In the genomic region with DNA sequence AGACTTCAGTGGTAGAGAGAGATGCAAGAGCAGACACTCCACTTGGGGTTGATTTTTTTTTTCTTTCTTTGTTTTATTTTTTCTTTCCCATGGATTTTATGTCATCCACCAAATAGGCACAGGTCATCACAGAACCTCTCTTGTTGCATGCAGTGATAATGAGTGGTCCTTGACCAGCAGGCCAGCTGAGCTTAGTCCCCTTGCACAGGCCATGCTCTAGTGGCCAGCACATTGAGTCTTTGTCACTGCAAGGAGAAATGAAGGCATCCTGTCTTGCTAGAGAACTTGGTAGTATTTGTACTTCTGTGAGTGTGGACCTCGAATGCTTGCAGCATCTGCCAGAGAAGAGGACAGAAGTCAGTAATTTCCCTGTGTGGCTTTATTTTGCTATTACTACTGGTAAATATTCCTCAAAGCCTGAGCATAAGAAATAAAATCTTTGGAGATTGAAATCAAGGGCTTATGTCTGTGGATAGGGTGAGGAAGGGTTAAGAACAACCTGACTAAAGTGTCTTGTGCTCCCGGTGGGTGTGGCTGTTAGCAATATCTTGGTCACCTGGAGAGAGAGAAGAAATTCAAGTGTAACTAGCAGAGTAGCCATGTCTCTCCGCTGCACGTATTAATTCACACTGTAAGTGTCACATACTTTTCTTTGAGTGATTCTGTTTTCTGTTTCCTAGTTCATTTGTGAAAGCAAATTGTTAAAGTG, we compare ENCODE assay signal across 15 cellular contexts. TPM values are rescaled to one million over a fixed set of nuclear protein-coding genes. Genes with fewer than 3 reads are reported as not detected.
DNase-seq lines count a peak whose midpoint lies in the region; ATAC-seq and TF ChIP-seq lines count a peak whose summit lies in the region.
"Had no signal": no experiment of that assay in that cellular context is flagged by ENCODE, and none has a peak within 500 bp of the region (broad histone marks: within the 10 kb centered on the region; RNA-seq: fewer than 3 reads in every experiment).

No MANE protein-coding gene starts in this region.

- H3K36me3 ChIP-seq in SK-N-MC (ENCODE audit: insufficient read depth, low read length) (peaks cover 25% of the 10 kb centered on the region; the same call in 1 of the 2 replicates), smooth muscle cell (ENCODE audit: low read depth) (no peaks in the 10 kb centered on the region), suprapubic skin (peaks cover 56% of the 10 kb centered on the region)
- H3K36me3 ChIP-seq in effector memory CD4-positive, alpha-beta T cell (ENCODE audit: control insufficient read depth, insufficient read depth, low read length) = peaks cover 9% of the 10 kb centered on the region

- no peak for TF ChIP-seq POLR2A in suprapubic skin (IDR thresholded peaks at IDR 0.05)

- H3K27me3 Mint-ChIP-seq in activated CD4-positive, alpha-beta T cell treated with anti-CD3 and anti-CD28 coated beads for 36 hours = no peaks in the 10 kb centered on the region

- H3K4me3 ChIP-seq in SK-N-MC (no peak overlapping the region), smooth muscle cell (no peak overlapping the region), suprapubic skin (no peak overlapping the region)
- no peak overlapping the region for H3K4me3 ChIP-seq in effector memory CD4-positive, alpha-beta T cell (ENCODE audit: insufficient read depth, low read depth, low read length, poor library complexity, severe bottlenecking)
- H3K4me3 ChIP-seq: esophagus squamous epithelium had no signal

- H3K27me3 ChIP-seq in effector memory CD4-positive, alpha-beta T cell (replicated peaks; ENCODE audit: control insufficient read depth, insufficient read depth, low read length, poor library complexity, severe bottlenecking) = no peaks in the 10 kb centered on the region
- H3K27me3 ChIP-seq in smooth muscle cell (ENCODE audit: low read depth) (no peaks in the 10 kb centered on the region), suprapubic skin (no peaks in the 10 kb centered on the region)
- H3K27me3 ChIP-seq: esophagus squamous epithelium had no signal

- no peak overlapping the region for H2AFZ ChIP-seq in smooth muscle cell (ENCODE audit: low read depth)

- peaks cover 51% of the 10 kb centered on the region for H3K4me1 Mint-ChIP-seq in activated CD4-positive, alpha-beta T cell treated with anti-CD3 and anti-CD28 coated beads for 36 hours

- peaks cover 48% of the 10 kb centered on the region for H3K4me1 ChIP-seq in effector memory CD4-positive, alpha-beta T cell (ENCODE audit: control insufficient read depth, insufficient read depth, low read length, poor library complexity, severe bottlenecking)
- H3K4me1 ChIP-seq in smooth muscle cell (ENCODE audit: low read depth) = peaks cover 14% of the 10 kb centered on the region
- H3K4me1 ChIP-seq in suprapubic skin = peaks cover 25% of the 10 kb centered on the region

- intact Hi-C loops in activated CD4-positive, alpha-beta T cell treated with anti-CD3 and anti-CD28 coated beads for 36 hours (cut with DNase I, micrococcal nuclease) = loop anchor here in 1 of 2 experiments (5.0 kb wide), 2 partner anchors 45 to 110 kb away; a partner anchor contains a TSS

- H3K9ac ChIP-seq in SK-N-MC (ENCODE audit: insufficient read length) (no peak overlapping the region), smooth muscle cell (ENCODE audit: low read depth) (no peak overlapping the region)

- WGBS in smooth muscle cell (ENCODE audit: low lambda C conversion rate) = 72% methylated on average over 4 of the region's 4 CpGs
- WGBS in suprapubic skin = 49% methylated on average over 4 of the region's 4 CpGs

- no peak for ATAC-seq in activated CD4-positive, alpha-beta T cell treated with anti-CD3 and anti-CD28 coated beads for 36 hours
- ATAC-seq in HG03442 (IDR thresholded peaks at IDR 0.05; ENCODE audit: unreplicated experiment) = no peak

- no peak for DNase-seq in activated CD4-positive, alpha-beta T cell treated with anti-CD3 and anti-CD28 coated beads for 36 hours
- no peak for DNase-seq in activated CD4-positive, alpha-beta T cell treated with anti-CD3 and anti-CD28 coated beads, Interleukin-2, amount 50 U/mL, for 4 hours
- DNase-seq in SK-N-MC (ENCODE audit: low read depth, low spot score) (no peak), smooth muscle cell (lab: John Stamatoyannopoulos, UW; ENCODE audit: unreplicated experiment) (no peak), NCI-H1105 treated with DMSO at 0.1 percent for 48 hours (lab: John Stamatoyannopoulos, UW) (no peak), suprapubic skin (ENCODE audit: low spot score in 2 of 2) (no peak)
- no peak for DNase-seq in effector memory CD4-positive, alpha-beta T cell
- DNase-seq: 8988T; activated CD4-positive, alpha-beta T cell treated with anti-CD3 and anti-CD28 coated beads, Interleukin-2, amount 50 U/mL, for 48 hours; esophagus squamous epithelium; H7; NCI-H2081 treated with DMSO at 0.1 percent for 48 hours; NCI-H748 treated with DMSO at 0.1 percent for 48 hours; stimulated activated CD4-positive, alpha-beta T cell treated with anti-CD3 and anti-CD28 coated beads, Interleukin-1b, Interleukin-23, amount 100 ng/mL, for 48 hours had no signal

- no peaks in the 10 kb centered on the region for H3K9me3 ChIP-seq in SK-N-MC (ENCODE audit: low read depth, low read length)
- no peaks in the 10 kb centered on the region for H3K9me3 ChIP-seq in effector memory CD4-positive, alpha-beta T cell (ENCODE audit: control insufficient read depth, low read length)
- H3K9me3 ChIP-seq in smooth muscle cell (replicated peaks; ENCODE audit: low read depth) = no peaks in the 10 kb centered on the region
- H3K9me3 ChIP-seq in suprapubic skin = no peaks in the 10 kb centered on the region
- H3K9me3 ChIP-seq: esophagus squamous epithelium had no signal

- peaks cover 43% of the 10 kb centered on the region for H3F3A ChIP-seq in smooth muscle cell (ENCODE audit: low read depth)

- H3K36me3 Mint-ChIP-seq in activated CD4-positive, alpha-beta T cell treated with anti-CD3 and anti-CD28 coated beads for 36 hours (ENCODE audit: low read depth) = peaks cover 40% of the 10 kb centered on the region

- no peaks in the 10 kb centered on the region for H3K9me3 Mint-ChIP-seq in activated CD4-positive, alpha-beta T cell treated with anti-CD3 and anti-CD28 coated beads for 36 hours (ENCODE audit: low read depth)

- no peak for TF ChIP-seq CTCF in smooth muscle cell (IDR thresholded peaks at IDR 0.05; ENCODE audit: borderline replicate concordance, insufficient read depth, poor library complexity, severe bottlenecking)
- no peak for TF ChIP-seq CTCF in suprapubic skin (IDR thresholded peaks at IDR 0.05)

- POLR2A ChIA-PET in activated CD4-positive, alpha-beta T cell treated with anti-CD3 and anti-CD28 coated beads for 36 hours (lab: Charles Lee) = no interaction called here

- peaks cover 7% of the 10 kb centered on the region for H3K79me2 ChIP-seq in smooth muscle cell (ENCODE audit: low read depth)

- CTCF ChIA-PET in activated CD4-positive, alpha-beta T cell treated with anti-CD3 and anti-CD28 coated beads for 36 hours (lab: Charles Lee) = interaction anchor here (3.6 kb wide), 1 partner anchor 19 kb away, joined by 15 read pairs; no protein-coding TSS in a partner anchor

- H3K4me2 ChIP-seq in smooth muscle cell = no peak overlapping the region

- peak overlapping the region; percentile 49 for H3K27ac Mint-ChIP-seq in activated CD4-positive, alpha-beta T cell treated with anti-CD3 and anti-CD28 coated beads for 36 hours

- no peak for TF ChIP-seq EP300 in suprapubic skin (IDR thresholded peaks at IDR 0.05)

- H3K4me3 Mint-ChIP-seq in activated CD4-positive, alpha-beta T cell treated with anti-CD3 and anti-CD28 coated beads for 36 hours = no peak overlapping the region

- no peaks in the 10 kb centered on the region for H4K20me1 ChIP-seq in smooth muscle cell (ENCODE audit: low read depth)

- H3K27ac ChIP-seq in SK-N-MC (0 out of 2 replicates have a peak overlapping the region, but pooled peaks have one; percentile 25), smooth muscle cell (ENCODE audit: low read depth) (peak overlapping the region; percentile 100), suprapubic skin (no peak overlapping the region)
- peak overlapping the region; percentile 17 for H3K27ac ChIP-seq in effector memory CD4-positive, alpha-beta T cell (ENCODE audit: insufficient read depth, low read length, poor library complexity, severe bottlenecking)

RNA-seq across cellular contexts. Expression of a gene that starts 45.3 kb away (rescaled TPM):
- total RNA-seq in activated CD4-positive, alpha-beta T cell treated with anti-CD3 and anti-CD28 coated beads for 36 hours = 10 to 100 TPM; 24.8 to 25.2 TPM
- total RNA-seq in smooth muscle cell (28.0 and 39.8 TPM in 2 replicates), suprapubic skin (10 to 100 TPM; 11.6 to 32.5 (median 24.3) TPM)
- 49.7 and 59.3 TPM in 2 replicates for polyA plus RNA-seq in smooth muscle cell
